1 cellular context compared by ENCODE assay signal in the genomic region with DNA sequence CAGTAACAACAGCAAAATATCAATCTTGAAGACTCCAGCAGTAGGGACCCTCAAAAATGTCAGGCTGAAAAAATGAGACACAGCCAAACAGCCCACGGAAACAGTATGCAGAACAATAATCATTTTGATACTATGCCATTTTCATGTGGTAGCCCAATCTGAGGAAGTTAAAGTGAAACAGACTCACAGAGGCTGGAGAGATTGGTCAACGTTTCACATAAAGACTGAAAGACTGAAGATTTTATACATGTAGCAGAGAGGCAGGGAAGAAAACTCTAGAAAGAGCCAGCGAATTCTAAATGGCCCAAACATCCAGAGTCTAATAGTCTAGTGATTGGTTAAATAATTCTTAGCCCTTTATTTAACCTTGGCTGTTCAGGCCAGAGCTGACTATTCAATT.
TF ChIP-seq lines count a peak whose summit lies in the region.

No MANE protein-coding gene starts in this region.

TF ChIP-seq in GM12878, 131 proteins besides CTCF, POLR2A, EP300 and RAD21 (continued from another document):
- TF ChIP-seq, protein P1, sequence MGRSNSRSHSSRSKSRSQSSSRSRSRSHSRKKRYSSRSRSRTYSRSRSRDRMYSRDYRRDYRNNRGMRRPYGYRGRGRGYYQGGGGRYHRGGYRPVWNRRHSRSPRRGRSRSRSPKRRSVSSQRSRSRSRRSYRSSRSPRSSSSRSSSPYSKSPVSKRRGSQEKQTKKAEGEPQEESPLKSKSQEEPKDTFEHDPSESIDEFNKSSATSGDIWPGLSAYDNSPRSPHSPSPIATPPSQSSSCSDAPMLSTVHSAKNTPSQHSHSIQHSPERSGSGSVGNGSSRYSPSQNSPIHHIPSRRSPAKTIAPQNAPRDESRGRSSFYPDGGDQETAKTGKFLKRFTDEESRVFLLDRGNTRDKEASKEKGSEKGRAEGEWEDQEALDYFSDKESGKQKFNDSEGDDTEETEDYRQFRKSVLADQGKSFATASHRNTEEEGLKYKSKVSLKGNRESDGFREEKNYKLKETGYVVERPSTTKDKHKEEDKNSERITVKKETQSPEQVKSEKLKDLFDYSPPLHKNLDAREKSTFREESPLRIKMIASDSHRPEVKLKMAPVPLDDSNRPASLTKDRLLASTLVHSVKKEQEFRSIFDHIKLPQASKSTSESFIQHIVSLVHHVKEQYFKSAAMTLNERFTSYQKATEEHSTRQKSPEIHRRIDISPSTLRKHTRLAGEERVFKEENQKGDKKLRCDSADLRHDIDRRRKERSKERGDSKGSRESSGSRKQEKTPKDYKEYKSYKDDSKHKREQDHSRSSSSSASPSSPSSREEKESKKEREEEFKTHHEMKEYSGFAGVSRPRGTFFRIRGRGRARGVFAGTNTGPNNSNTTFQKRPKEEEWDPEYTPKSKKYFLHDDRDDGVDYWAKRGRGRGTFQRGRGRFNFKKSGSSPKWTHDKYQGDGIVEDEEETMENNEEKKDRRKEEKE (IDR thresholded peaks at IDR 0.05) = no peak
- TF ChIP-seq POLR2AphosphoS5 (IDR thresholded peaks at IDR 0.05; ENCODE audit: low read length) = no peak
- TF ChIP-seq FOXK2 (IDR thresholded peaks at IDR 0.05) = no peak
- TF ChIP-seq, protein P2, sequence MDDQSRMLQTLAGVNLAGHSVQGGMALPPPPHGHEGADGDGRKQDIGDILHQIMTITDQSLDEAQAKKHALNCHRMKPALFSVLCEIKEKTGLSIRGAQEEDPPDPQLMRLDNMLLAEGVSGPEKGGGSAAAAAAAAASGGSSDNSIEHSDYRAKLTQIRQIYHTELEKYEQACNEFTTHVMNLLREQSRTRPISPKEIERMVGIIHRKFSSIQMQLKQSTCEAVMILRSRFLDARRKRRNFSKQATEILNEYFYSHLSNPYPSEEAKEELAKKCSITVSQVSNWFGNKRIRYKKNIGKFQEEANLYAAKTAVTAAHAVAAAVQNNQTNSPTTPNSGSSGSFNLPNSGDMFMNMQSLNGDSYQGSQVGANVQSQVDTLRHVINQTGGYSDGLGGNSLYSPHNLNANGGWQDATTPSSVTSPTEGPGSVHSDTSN (IDR thresholded peaks at IDR 0.05; ENCODE audit: insufficient replicate concordance, low read depth, low read length) = no peak
- TF ChIP-seq GATAD2B (conservative IDR thresholded peaks at IDR 0.05; ENCODE audit: low read depth) = no peak
- TF ChIP-seq KLF5 (IDR thresholded peaks at IDR 0.05; ENCODE audit: partially characterized antibody) = no peak
- TF ChIP-seq SMAD1 (IDR thresholded peaks at IDR 0.05; ENCODE audit: low read depth, partially characterized antibody) = no peak
- no peak for TF ChIP-seq HDGF (IDR thresholded peaks at IDR 0.05)
- TF ChIP-seq FOXM1 (IDR thresholded peaks at IDR 0.05; ENCODE audit: low read depth, low read length) = peak; percentile 52; the same call in 1 of the 2 replicates
- no peak for TF ChIP-seq CREB1 (IDR thresholded peaks at IDR 0.05; ENCODE audit: low read depth)
- TF ChIP-seq RAD51 (IDR thresholded peaks at IDR 0.05) = no peak
- TF ChIP-seq, protein P3, sequence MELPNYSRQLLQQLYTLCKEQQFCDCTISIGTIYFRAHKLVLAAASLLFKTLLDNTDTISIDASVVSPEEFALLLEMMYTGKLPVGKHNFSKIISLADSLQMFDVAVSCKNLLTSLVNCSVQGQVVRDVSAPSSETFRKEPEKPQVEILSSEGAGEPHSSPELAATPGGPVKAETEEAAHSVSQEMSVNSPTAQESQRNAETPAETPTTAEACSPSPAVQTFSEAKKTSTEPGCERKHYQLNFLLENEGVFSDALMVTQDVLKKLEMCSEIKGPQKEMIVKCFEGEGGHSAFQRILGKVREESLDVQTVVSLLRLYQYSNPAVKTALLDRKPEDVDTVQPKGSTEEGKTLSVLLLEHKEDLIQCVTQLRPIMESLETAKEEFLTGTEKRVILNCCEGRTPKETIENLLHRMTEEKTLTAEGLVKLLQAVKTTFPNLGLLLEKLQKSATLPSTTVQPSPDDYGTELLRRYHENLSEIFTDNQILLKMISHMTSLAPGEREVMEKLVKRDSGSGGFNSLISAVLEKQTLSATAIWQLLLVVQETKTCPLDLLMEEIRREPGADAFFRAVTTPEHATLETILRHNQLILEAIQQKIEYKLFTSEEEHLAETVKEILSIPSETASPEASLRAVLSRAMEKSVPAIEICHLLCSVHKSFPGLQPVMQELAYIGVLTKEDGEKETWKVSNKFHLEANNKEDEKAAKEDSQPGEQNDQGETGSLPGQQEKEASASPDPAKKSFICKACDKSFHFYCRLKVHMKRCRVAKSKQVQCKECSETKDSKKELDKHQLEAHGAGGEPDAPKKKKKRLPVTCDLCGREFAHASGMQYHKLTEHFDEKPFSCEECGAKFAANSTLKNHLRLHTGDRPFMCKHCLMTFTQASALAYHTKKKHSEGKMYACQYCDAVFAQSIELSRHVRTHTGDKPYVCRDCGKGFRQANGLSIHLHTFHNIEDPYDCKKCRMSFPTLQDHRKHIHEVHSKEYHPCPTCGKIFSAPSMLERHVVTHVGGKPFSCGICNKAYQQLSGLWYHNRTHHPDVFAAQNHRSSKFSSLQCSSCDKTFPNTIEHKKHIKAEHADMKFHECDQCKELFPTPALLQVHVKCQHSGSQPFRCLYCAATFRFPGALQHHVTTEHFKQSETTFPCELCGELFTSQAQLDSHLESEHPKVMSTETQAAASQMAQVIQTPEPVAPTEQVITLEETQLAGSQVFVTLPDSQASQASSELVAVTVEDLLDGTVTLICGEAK (IDR thresholded peaks at IDR 0.05; ENCODE audit: borderline replicate concordance) = no peak
- TF ChIP-seq EGR1 (IDR thresholded peaks at IDR 0.05; ENCODE audit: borderline replicate concordance in 1 of 2, low read depth in 2 of 2, low read length in 2 of 2) = no peak
- TF ChIP-seq, protein P4, sequence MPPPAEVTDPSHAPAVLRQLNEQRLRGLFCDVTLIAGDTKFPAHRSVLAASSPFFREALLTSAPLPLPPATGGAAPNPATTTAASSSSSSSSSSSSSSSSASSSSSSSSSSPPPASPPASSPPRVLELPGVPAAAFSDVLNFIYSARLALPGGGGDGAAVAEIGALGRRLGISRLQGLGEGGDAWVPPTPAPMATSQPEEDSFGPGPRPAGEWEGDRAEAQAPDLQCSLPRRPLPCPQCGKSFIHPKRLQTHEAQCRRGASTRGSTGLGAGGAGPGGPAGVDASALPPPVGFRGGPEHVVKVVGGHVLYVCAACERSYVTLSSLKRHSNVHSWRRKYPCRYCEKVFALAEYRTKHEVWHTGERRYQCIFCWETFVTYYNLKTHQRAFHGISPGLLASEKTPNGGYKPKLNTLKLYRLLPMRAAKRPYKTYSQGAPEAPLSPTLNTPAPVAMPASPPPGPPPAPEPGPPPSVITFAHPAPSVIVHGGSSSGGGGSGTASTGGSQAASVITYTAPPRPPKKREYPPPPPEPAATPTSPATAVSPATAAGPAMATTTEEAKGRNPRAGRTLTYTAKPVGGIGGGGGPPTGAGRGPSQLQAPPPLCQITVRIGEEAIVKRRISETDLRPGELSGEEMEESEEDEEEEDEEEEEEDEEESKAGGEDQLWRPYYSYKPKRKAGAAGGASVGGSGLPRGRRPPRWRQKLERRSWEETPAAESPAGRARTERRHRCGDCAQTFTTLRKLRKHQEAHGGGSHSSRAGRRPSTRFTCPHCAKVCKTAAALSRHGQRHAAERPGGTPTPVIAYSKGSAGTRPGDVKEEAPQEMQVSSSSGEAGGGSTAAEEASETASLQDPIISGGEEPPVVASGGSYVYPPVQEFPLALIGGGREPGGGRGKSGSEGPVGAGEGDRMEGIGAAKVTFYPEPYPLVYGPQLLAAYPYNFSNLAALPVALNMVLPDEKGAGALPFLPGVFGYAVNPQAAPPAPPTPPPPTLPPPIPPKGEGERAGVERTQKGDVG (CRISPR knock-in tag; IDR thresholded peaks at IDR 0.05) = no peak
- TF ChIP-seq TARDBP (IDR thresholded peaks at IDR 0.05; ENCODE audit: borderline replicate concordance) = no peak
- TF ChIP-seq, protein P5, sequence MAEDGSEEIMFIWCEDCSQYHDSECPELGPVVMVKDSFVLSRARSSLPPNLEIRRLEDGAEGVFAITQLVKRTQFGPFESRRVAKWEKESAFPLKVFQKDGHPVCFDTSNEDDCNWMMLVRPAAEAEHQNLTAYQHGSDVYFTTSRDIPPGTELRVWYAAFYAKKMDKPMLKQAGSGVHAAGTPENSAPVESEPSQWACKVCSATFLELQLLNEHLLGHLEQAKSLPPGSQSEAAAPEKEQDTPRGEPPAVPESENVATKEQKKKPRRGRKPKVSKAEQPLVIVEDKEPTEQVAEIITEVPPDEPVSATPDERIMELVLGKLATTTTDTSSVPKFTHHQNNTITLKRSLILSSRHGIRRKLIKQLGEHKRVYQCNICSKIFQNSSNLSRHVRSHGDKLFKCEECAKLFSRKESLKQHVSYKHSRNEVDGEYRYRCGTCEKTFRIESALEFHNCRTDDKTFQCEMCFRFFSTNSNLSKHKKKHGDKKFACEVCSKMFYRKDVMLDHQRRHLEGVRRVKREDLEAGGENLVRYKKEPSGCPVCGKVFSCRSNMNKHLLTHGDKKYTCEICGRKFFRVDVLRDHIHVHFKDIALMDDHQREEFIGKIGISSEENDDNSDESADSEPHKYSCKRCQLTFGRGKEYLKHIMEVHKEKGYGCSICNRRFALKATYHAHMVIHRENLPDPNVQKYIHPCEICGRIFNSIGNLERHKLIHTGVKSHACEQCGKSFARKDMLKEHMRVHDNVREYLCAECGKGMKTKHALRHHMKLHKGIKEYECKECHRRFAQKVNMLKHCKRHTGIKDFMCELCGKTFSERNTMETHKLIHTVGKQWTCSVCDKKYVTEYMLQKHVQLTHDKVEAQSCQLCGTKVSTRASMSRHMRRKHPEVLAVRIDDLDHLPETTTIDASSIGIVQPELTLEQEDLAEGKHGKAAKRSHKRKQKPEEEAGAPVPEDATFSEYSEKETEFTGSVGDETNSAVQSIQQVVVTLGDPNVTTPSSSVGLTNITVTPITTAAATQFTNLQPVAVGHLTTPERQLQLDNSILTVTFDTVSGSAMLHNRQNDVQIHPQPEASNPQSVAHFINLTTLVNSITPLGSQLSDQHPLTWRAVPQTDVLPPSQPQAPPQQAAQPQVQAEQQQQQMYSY (CRISPR knock-in tag; IDR thresholded peaks at IDR 0.05) = no peak
- TF ChIP-seq, protein P6, sequence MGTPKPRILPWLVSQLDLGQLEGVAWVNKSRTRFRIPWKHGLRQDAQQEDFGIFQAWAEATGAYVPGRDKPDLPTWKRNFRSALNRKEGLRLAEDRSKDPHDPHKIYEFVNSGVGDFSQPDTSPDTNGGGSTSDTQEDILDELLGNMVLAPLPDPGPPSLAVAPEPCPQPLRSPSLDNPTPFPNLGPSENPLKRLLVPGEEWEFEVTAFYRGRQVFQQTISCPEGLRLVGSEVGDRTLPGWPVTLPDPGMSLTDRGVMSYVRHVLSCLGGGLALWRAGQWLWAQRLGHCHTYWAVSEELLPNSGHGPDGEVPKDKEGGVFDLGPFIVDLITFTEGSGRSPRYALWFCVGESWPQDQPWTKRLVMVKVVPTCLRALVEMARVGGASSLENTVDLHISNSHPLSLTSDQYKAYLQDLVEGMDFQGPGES (IDR thresholded peaks at IDR 0.05) = no peak
- no peak; the same call in 1 of the 2 replicates for TF ChIP-seq DPF2 (IDR thresholded peaks at IDR 0.05)
- TF ChIP-seq CBFB (IDR thresholded peaks at IDR 0.05; ENCODE audit: low read depth) = no peak
- TF ChIP-seq NFXL1 (IDR thresholded peaks at IDR 0.05; ENCODE audit: borderline replicate concordance) = no peak
